In genomic region chr4:182768821-182769220, GRCh38 we compare ENCODE assay signal across 15 cellular contexts.
"Had no signal": no experiment of that assay in that cellular context is flagged by ENCODE, and none has a peak within 500 bp of the region (broad histone marks: within the 10 kb centered on the region; RNA-seq: fewer than 3 reads in every experiment).

No MANE protein-coding gene starts in this region.

- H3K36me3 Mint-ChIP-seq: activated naive CD4-positive, alpha-beta T cell treated with anti-CD3 and anti-CD28 coated beads, Interleukin-2, amount 50 U/mL, for 24 hours; stimulated activated memory B cell treated with anti-CD40 and anti-IgM and Interleukin-4, amounts not matched to agents 10 μg/mL and 1 μg/mL and 100 μg/mL, for 72 hours had no signal

- H3K27ac Mint-ChIP-seq: activated naive CD4-positive, alpha-beta T cell treated with anti-CD3 and anti-CD28 coated beads, Interleukin-2, amount 50 U/mL, for 24 hours; mesothelial cell of epicardium; stimulated activated memory B cell treated with anti-CD40 and anti-IgM and Interleukin-4, amounts not matched to agents 10 μg/mL and 1 μg/mL and 100 μg/mL, for 72 hours; T-helper 1 cell treated with Interleukin-12 subunit alpha and Interleukin-12 subunit beta and Interleukin-4 antibody, amounts not matched to agents 30 μg/mL and 1 μg/mL, for 36 hours had no signal

- H3K4me1 ChIP-seq: gastroesophageal sphincter, tibial artery, vagina had no signal

- H3K27ac ChIP-seq: gastroesophageal sphincter, neutrophil, tibial artery, vagina had no signal

- H3K27me3 ChIP-seq: gastroesophageal sphincter, neutrophil, tibial artery, vagina had no signal

- DNase-seq: activated CD4-positive, alpha-beta T cell treated with anti-CD3 and anti-CD28 coated beads, Interleukin-2, amount 50 U/mL, for 4 hours; activated CD4-positive, CD25-positive, alpha-beta regulatory T cell treated with anti-CD3 and anti-CD28 coated beads, Interleukin-2, amount 50 U/mL, for 72 hours; activated T-cell treated with anti-CD3 and anti-CD28 coated beads, Interleukin-2, amount 50 U/mL, for 1 hour; amygdala; effector CD8-positive, alpha-beta T cell; kidney glomerular epithelial cell; small intestine; tibial artery had no signal

- H3K4me3 ChIP-seq: gastroesophageal sphincter, tibial artery, vagina had no signal

- ATAC-seq: gastroesophageal sphincter; stimulated activated memory B cell treated with anti-CD40 and anti-IgM and Interleukin-4, amounts not matched to agents 10 μg/mL and 1 μg/mL and 100 μg/mL, for 72 hours had no signal

- H3K4me1 Mint-ChIP-seq: activated naive CD4-positive, alpha-beta T cell treated with anti-CD3 and anti-CD28 coated beads, Interleukin-2, amount 50 U/mL, for 24 hours; stimulated activated memory B cell treated with anti-CD40 and anti-IgM and Interleukin-4, amounts not matched to agents 10 μg/mL and 1 μg/mL and 100 μg/mL, for 72 hours had no signal

- H3K36me3 ChIP-seq: neutrophil, tibial artery, vagina had no signal

- H3K27me3 Mint-ChIP-seq: stimulated activated memory B cell treated with anti-CD40 and anti-IgM and Interleukin-4, amounts not matched to agents 10 μg/mL and 1 μg/mL and 100 μg/mL, for 72 hours had no signal

- H3K9me3 ChIP-seq: gastroesophageal sphincter, neutrophil, tibial artery, vagina had no signal

- H3K4me3 Mint-ChIP-seq: activated naive CD4-positive, alpha-beta T cell treated with anti-CD3 and anti-CD28 coated beads, Interleukin-2, amount 50 U/mL, for 24 hours; mesothelial cell of epicardium; stimulated activated memory B cell treated with anti-CD40 and anti-IgM and Interleukin-4, amounts not matched to agents 10 μg/mL and 1 μg/mL and 100 μg/mL, for 72 hours; T-helper 1 cell treated with Interleukin-12 subunit alpha and Interleukin-12 subunit beta and Interleukin-4 antibody, amounts not matched to agents 30 μg/mL and 1 μg/mL, for 36 hours had no signal

- H3K9me3 Mint-ChIP-seq: activated naive CD4-positive, alpha-beta T cell treated with anti-CD3 and anti-CD28 coated beads, Interleukin-2, amount 50 U/mL, for 24 hours; stimulated activated memory B cell treated with anti-CD40 and anti-IgM and Interleukin-4, amounts not matched to agents 10 μg/mL and 1 μg/mL and 100 μg/mL, for 72 hours; T-helper 1 cell treated with Interleukin-12 subunit alpha and Interleukin-12 subunit beta and Interleukin-4 antibody, amounts not matched to agents 30 μg/mL and 1 μg/mL, for 36 hours had no signal
